22 cellular contexts compared by ENCODE assay signal in genomic region chr5:110823571-110823970, GRCh38.
"Had no signal": no experiment of that assay in that cellular context is flagged by ENCODE, and none has a peak within 500 bp of the region (broad histone marks: within the 10 kb centered on the region; RNA-seq: fewer than 3 reads in every experiment).

No MANE protein-coding gene starts in this region.

- ATAC-seq: HepG2, Panc1, PC-3, SK-N-SH treated with all-trans-retinoic acid at 6 μM for 48 hours, T-helper 17 cell had no signal

- DNase-seq: IMR-90; Karpas-422; KG1; NCI-H1092 treated with DMSO at 0.1 percent for 48 hours; NCI-H1436; NCI-H187; NCI-H2029; NCI-H2081 treated with DMSO at 0.1 percent for 48 hours; NCI-H2171; NCI-H226; NCI-H510A treated with DMSO at 0.1 percent for 48 hours; NCI-H69; NCI-H774; NK-92 treated with Interleukin-12 subunit alpha and Interleukin-12 subunit beta, amount 100 ng/mL, for 24 hours; PC-3; SHP77 treated with DMSO at 0.1 percent for 48 hours; SJCRH30; T-helper 1 cell; T-helper 17 cell had no signal
